15 cellular contexts compared by ENCODE assay signal in the genomic region with DNA sequence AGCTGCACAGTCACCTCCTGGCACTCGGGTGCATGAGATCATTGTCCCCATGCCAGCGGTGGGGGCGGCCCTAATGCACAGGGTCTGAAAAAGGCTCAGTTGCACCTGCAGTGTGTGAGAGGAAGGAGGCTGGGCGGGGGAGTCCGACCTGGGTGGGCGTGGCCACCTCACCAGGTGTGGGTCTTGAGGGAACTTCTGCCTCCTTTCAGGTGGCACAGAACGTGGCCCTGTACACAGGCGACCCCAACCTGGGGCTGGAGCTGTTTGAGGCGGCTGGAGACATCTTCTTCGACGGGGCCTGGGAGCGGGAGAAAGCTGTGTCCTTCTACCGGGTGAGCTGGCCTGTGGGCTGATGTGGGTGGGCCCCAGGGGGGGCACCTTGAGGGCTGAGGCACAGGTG. TPM values are rescaled to one million over a fixed set of nuclear protein-coding genes. Genes with fewer than 3 reads are reported as not detected.
"Had no signal": no experiment of that assay in that cellular context is flagged by ENCODE, and none has a peak within 500 bp of the region (broad histone marks: within the 10 kb centered on the region; RNA-seq: fewer than 3 reads in every experiment).

No MANE protein-coding gene starts in this region.

- H3K4me3 ChIP-seq: breast epithelium, gastroesophageal sphincter, tibial artery, uterus had no signal

- H3K36me3 Mint-ChIP-seq: activated naive CD8-positive, alpha-beta T cell treated with anti-CD3 and anti-CD28 coated beads, Interleukin-2, amount 10 ng/mL, durations not matched to agents 7 days and 5 days had no signal

- H3K27ac ChIP-seq: breast epithelium, gastroesophageal sphincter, tibial artery, uterus had no signal

- H3K27ac Mint-ChIP-seq: activated CD4-positive, alpha-beta memory T cell treated with anti-CD3 and anti-CD28 coated beads, Interleukin-2, amount 10 ng/mL, durations not matched to agents 7 days and 5 days; activated naive CD8-positive, alpha-beta T cell treated with anti-CD3 and anti-CD28 coated beads, Interleukin-2, amount 10 ng/mL, durations not matched to agents 7 days and 5 days; activated T-cell treated with anti-CD3 and anti-CD28 coated beads, Interleukin-2, amount 50 U/mL, for 72 hours; mesothelial cell of epicardium had no signal

- DNase-seq: activated CD4-positive, alpha-beta memory T cell treated with anti-CD3 and anti-CD28 coated beads, Interleukin-2, amount 10 ng/mL, durations not matched to agents 7 days and 5 days; activated CD4-positive, alpha-beta T cell treated with anti-CD3 and anti-CD28 coated beads for 1 hour; activated CD8-positive, alpha-beta memory T cell treated with anti-CD3 and anti-CD28 coated beads, Interleukin-2, amount 50 U/mL, for 4 hours; activated gamma-delta T cell treated with Interleukin-2 at 50 U/mL for 16 hours; activated T-cell treated with anti-CD3 and anti-CD28 coated beads, Interleukin-2, amount 50 U/mL, for 72 hours; anterior cingulate cortex; dermis blood vessel endothelial cell; stimulated activated CD4-positive, alpha-beta T cell treated with anti-CD3 and anti-CD28 coated beads, Interleukin-15, amount 100 ng/mL, for 24 hours; stimulated activated CD4-positive, alpha-beta T cell treated with anti-CD3 and anti-CD28 coated beads, Interleukin-4, amount 100 ng/mL, for 24 hours; tibial artery; uterus had no signal

- H3K9me3 Mint-ChIP-seq: activated CD4-positive, alpha-beta memory T cell treated with anti-CD3 and anti-CD28 coated beads, Interleukin-2, amount 10 ng/mL, durations not matched to agents 7 days and 5 days; activated naive CD8-positive, alpha-beta T cell treated with anti-CD3 and anti-CD28 coated beads, Interleukin-2, amount 10 ng/mL, durations not matched to agents 7 days and 5 days; activated T-cell treated with anti-CD3 and anti-CD28 coated beads, Interleukin-2, amount 50 U/mL, for 72 hours; mesothelial cell of epicardium had no signal

- H3K36me3 ChIP-seq: breast epithelium, uterus had no signal

- H3K9me3 ChIP-seq: breast epithelium, gastroesophageal sphincter, tibial artery, uterus had no signal

- H3K4me3 Mint-ChIP-seq: activated CD4-positive, alpha-beta memory T cell treated with anti-CD3 and anti-CD28 coated beads, Interleukin-2, amount 10 ng/mL, durations not matched to agents 7 days and 5 days; activated naive CD8-positive, alpha-beta T cell treated with anti-CD3 and anti-CD28 coated beads, Interleukin-2, amount 10 ng/mL, durations not matched to agents 7 days and 5 days; activated T-cell treated with anti-CD3 and anti-CD28 coated beads, Interleukin-2, amount 50 U/mL, for 72 hours; mesothelial cell of epicardium had no signal

- H3K27me3 ChIP-seq: breast epithelium, gastroesophageal sphincter, uterus had no signal

- H3K4me1 ChIP-seq: breast epithelium, gastroesophageal sphincter, tibial artery, uterus had no signal

- H3K27me3 Mint-ChIP-seq: activated CD4-positive, alpha-beta memory T cell treated with anti-CD3 and anti-CD28 coated beads, Interleukin-2, amount 10 ng/mL, durations not matched to agents 7 days and 5 days; activated naive CD8-positive, alpha-beta T cell treated with anti-CD3 and anti-CD28 coated beads, Interleukin-2, amount 10 ng/mL, durations not matched to agents 7 days and 5 days had no signal

- H3K4me1 Mint-ChIP-seq: mesothelial cell of epicardium had no signal

RNA-seq across cellular contexts. Expression of gene HTRA3, which starts 34.3 kb away (rescaled TPM):
- total RNA-seq: activated CD4-positive, alpha-beta memory T cell treated with anti-CD3 and anti-CD28 coated beads, Interleukin-2, amount 10 ng/mL, durations not matched to agents 7 days and 5 days; activated naive CD8-positive, alpha-beta T cell treated with anti-CD3 and anti-CD28 coated beads, Interleukin-2, amount 10 ng/mL, durations not matched to agents 7 days and 5 days; activated T-cell treated with anti-CD3 and anti-CD28 coated beads, Interleukin-2, amount 50 U/mL, for 72 hours had no signal
